Comparison of ENCODE assay signal across 11 cellular contexts in the genomic region with DNA sequence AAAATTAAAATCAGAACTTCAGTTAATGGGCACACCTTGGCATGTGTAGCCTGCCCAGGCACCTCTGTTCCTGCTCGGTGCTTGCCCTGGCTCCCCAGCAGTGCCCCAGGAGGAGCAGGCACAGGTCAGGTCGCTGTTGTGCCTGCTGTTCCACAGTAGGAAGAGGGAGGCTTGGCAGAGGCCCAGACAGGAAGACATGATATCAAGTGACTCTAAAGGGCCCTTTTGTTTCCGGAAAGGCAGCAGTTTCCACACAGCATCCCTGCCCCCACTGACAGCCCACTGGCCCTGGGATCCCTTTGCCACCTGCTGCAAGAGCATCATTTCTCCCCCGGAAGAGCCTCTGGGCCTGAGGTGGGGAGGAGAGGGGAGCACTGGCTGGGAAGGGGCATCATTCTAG. TPM values are rescaled to one million over a fixed set of nuclear protein-coding genes. Genes with fewer than 3 reads are reported as not detected.
DNase-seq lines count a peak whose midpoint lies in the region; ATAC-seq, FAIRE-seq and TF ChIP-seq lines count a peak whose summit lies in the region.
"Had no signal": no experiment of that assay in that cellular context is flagged by ENCODE, and none has a peak within 500 bp of the region (broad histone marks: within the 10 kb centered on the region; RNA-seq: fewer than 3 reads in every experiment).

No MANE protein-coding gene starts in this region.

- no peak overlapping the region for H3K4me3 Mint-ChIP-seq in MCF 10A (ENCODE audit: unreplicated experiment)
- H3K4me3 Mint-ChIP-seq: activated B cell treated with CpG ODN at 0.5 μM for 24 hours, HFFc6 had no signal

- peaks cover 26 to 32% (median 28%) of the 10 kb centered on the region in 3 donors for H3K4me1 ChIP-seq in pancreas

- peak overlapping the region in 3 of 4 donors; percentile 69 to 84 (median 74) for H3K27ac ChIP-seq in pancreas

- no peaks in the 10 kb centered on the region for H3K27me3 ChIP-seq in pancreas

- no peaks in the 10 kb centered on the region for H3K36me3 ChIP-seq in pancreas

- DNase-seq in GDM1 (lab: John Stamatoyannopoulos, UW) (peak; percentile 50), NCI-H2171 (lab: John Stamatoyannopoulos, UW) (peak; percentile 92), MCF 10A (ENCODE audit: unreplicated experiment) (peak; percentile 29), pancreas (peak in 3 of 6 donors; percentile 48 to 66 (median 54))
- DNase-seq in stimulated activated CD4-positive, alpha-beta T cell treated with anti-CD3 and anti-CD28 coated beads, Interleukin-12 subunit alpha, Interleukin-12 subunit beta, amount 100 ng/mL, for 4 hours = no peak
- DNase-seq in activated T-cell treated with anti-CD3 and anti-CD28 coated beads, Interleukin-2, amount 50 U/mL, for 48 hours = no peak
- DNase-seq: activated B cell treated with CpG ODN at 0.5 μM for 24 hours, HFFc6, Karpas-422 had no signal

- no peak overlapping the region for H3K4me3 ChIP-seq in pancreas

- H3K4me1 Mint-ChIP-seq in MCF 10A (ENCODE audit: insufficient read depth, unreplicated experiment) = peaks cover 19% of the 10 kb centered on the region

- no peaks in the 10 kb centered on the region for H3K9me3 Mint-ChIP-seq in MCF 10A (ENCODE audit: unreplicated experiment)
- H3K9me3 Mint-ChIP-seq: activated B cell treated with CpG ODN at 0.5 μM for 24 hours, HFFc6 had no signal

- FAIRE-seq in pancreas (lab: Jason Lieb, UNC) = no peak

- ATAC-seq in pancreas (peak in 2 of 4 donors; percentile 5 to 12), GM21447 (IDR thresholded peaks at IDR 0.05; ENCODE audit: unreplicated experiment) (no peak), HG02885 (IDR thresholded peaks at IDR 0.05; ENCODE audit: poor library complexity, unreplicated experiment) (no peak)

- whole genome bisulfite sequencing in pancreas, 2 donors = 40 to 49% methylated on average over 4 of the region's 4 CpGs

- POLR2A ChIA-PET in MCF 10A (lab: Yijun Ruan, JAX) = no interaction called here

- H3K36me3 Mint-ChIP-seq in MCF 10A (ENCODE audit: insufficient read depth, unreplicated experiment) = no peaks in the 10 kb centered on the region

- H3K9me3 ChIP-seq in pancreas = no peaks in the 10 kb centered on the region

- intact Hi-C loops in MCF 10A (cut with micrococcal nuclease) (no loop called here), pancreas (cut with DNase I) (no loop called here)

- no TSS peak for BruUV-seq in MCF 10A (replicated peaks; lab: Mats Ljungman, UMichigan)

- TF ChIP-seq CTCF in MCF 10A (IDR thresholded peaks at IDR 0.05; ENCODE audit: unreplicated experiment) (no peak), pancreas (IDR thresholded peaks at IDR 0.05) (no peak)

- no peak overlapping the region for H3K27ac Mint-ChIP-seq in MCF 10A (ENCODE audit: low read depth, unreplicated experiment)
- H3K27ac Mint-ChIP-seq: HFFc6 had no signal

- H3K27me3 Mint-ChIP-seq in MCF 10A (ENCODE audit: insufficient read depth, unreplicated experiment) = peaks cover 4% of the 10 kb centered on the region
- H3K27me3 Mint-ChIP-seq: activated B cell treated with CpG ODN at 0.5 μM for 24 hours had no signal

- CTCF ChIA-PET in MCF 10A (lab: Yijun Ruan, JAX) = no interaction called here

RNA-seq across cellular contexts. Expression of a gene that starts 40.5 kb away (rescaled TPM):
- total RNA-seq in MCF 10A (2022) = 34.6 and 37.8 TPM in 2 replicates
- 10 to 100 TPM; 15.7 to 51.6 (median 36.3) TPM for total RNA-seq in pancreas
- polyA plus RNA-seq in pancreas = 10 to 100 TPM; 22.3 to 68.5 TPM

Comparison
In these comparisons a context has a peak if more than half of its experiments do, and no peak if none do; other contexts are left out.
1. DNase-seq: peak in GDM1 (single experiment), NCI-H2171 (single experiment) and MCF 10A (single experiment); none in stimulated activated CD4-positive, alpha-beta T cell treated with anti-CD3 and anti-CD28 coated beads, Interleukin-12 subunit alpha, Interleukin-12 subunit beta, amount 100 ng/mL, for 4 hours (single experiment) and activated T-cell treated with anti-CD3 and anti-CD28 coated beads, Interleukin-2, amount 50 U/mL, for 48 hours (0 of 2).